Comparison of ENCODE assay signal across 9 cellular contexts in the genomic region with DNA sequence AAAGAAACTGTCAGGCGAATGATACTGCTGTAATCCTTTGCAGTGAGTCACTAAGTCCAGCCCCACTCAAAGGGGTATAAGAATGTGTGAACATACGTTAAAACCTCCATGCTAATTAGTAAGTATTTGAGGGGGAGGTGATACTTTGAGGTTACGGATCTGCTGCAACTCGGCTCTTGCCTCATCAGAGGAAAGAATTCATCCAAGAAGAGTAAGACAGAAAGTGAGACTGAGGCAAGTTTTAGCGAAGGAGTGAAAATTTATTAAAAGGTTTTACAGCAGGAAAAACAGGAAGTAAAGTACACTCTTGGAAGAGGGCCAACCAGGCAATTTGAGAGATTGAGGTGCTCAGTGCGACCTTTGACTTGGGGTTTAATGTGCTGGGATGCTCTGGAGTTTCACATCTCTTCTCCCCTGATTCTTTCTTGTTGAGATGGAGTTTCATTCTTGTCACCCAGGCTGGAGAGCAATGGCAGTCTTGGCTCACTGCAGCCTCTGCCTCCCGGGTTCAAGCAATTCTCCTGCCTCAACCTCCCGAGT. TPM values are rescaled to one million over a fixed set of nuclear protein-coding genes. Genes with fewer than 3 reads are reported as not detected.
A peak's percentile ranks its signal among the peaks of the same experiment; 100 is the strongest.
DNase-seq lines count a peak whose midpoint lies in the region; ATAC-seq and TF ChIP-seq lines count a peak whose summit lies in the region.
"Had no signal": no experiment of that assay in that cellular context is flagged by ENCODE, and none has a peak within 500 bp of the region (broad histone marks: within the 10 kb centered on the region; RNA-seq: fewer than 3 reads in every experiment).

No MANE protein-coding gene starts in this region.

- ATAC-seq in effector memory CD8-positive, alpha-beta T cell (replicated peaks): peak; percentile 100
- peak; percentile 97 for ATAC-seq in stimulated activated naive CD8-positive, alpha-beta T cell treated with anti-CD3 and anti-CD28 coated beads, Interleukin-15, Interleukin-2, amounts not matched to agents 100 U/mL and 50 U/mL, for 24 hours
- ATAC-seq in GM19452 (IDR thresholded peaks at IDR 0.05; ENCODE audit: unreplicated experiment): no peak

- peaks cover 27% of the 10 kb centered on the region for H3K27me3 Mint-ChIP-seq in activated CD4-positive, alpha-beta T cell treated with anti-CD3 and anti-CD28 coated beads, Interleukin-2, amount 10 ng/mL, durations not matched to agents 24 days and 14 days
- H3K27me3 Mint-ChIP-seq in effector memory CD8-positive, alpha-beta T cell: peaks cover 15 to 25% of the 10 kb centered on the region in 2 donors
- peaks cover 2% of the 10 kb centered on the region for H3K27me3 Mint-ChIP-seq in endothelial cell (ENCODE audit: unreplicated experiment)

- no peak for TF ChIP-seq CTCF in endothelial cell (IDR thresholded peaks at IDR 0.05; ENCODE audit: unreplicated experiment)

- peaks cover 4% of the 10 kb centered on the region for H3K9me3 Mint-ChIP-seq in activated CD4-positive, alpha-beta T cell treated with anti-CD3 and anti-CD28 coated beads, Interleukin-2, amount 10 ng/mL, durations not matched to agents 24 days and 14 days
- no peaks in the 10 kb centered on the region for H3K9me3 Mint-ChIP-seq in effector memory CD8-positive, alpha-beta T cell
- H3K9me3 Mint-ChIP-seq in endothelial cell (ENCODE audit: unreplicated experiment): no peaks in the 10 kb centered on the region

- peak overlapping the region; percentile 25 for H3K27ac Mint-ChIP-seq in activated CD4-positive, alpha-beta T cell treated with anti-CD3 and anti-CD28 coated beads, Interleukin-2, amount 10 ng/mL, durations not matched to agents 24 days and 14 days
- H3K27ac Mint-ChIP-seq in effector memory CD8-positive, alpha-beta T cell: peak overlapping the region; percentile 46 to 53
- H3K27ac Mint-ChIP-seq in endothelial cell (ENCODE audit: unreplicated experiment): no peak overlapping the region

- peak overlapping the region; percentile 24 for H3K4me3 Mint-ChIP-seq in activated CD4-positive, alpha-beta T cell treated with anti-CD3 and anti-CD28 coated beads, Interleukin-2, amount 10 ng/mL, durations not matched to agents 24 days and 14 days
- peak overlapping the region; percentile 58 to 72 for H3K4me3 Mint-ChIP-seq in effector memory CD8-positive, alpha-beta T cell
- no peak overlapping the region for H3K4me3 Mint-ChIP-seq in endothelial cell (ENCODE audit: unreplicated experiment)

- intact Hi-C loops in activated CD4-positive, alpha-beta T cell treated with anti-CD3 and anti-CD28 coated beads, Interleukin-2, amount 10 ng/mL, durations not matched to agents 24 days and 14 days (cut with micrococcal nuclease): loop anchor here (1.0 to 2.0 kb wide), 4 partner anchors 22 to 92 kb away; no protein-coding TSS in a partner anchor

- H3K4me1 Mint-ChIP-seq in activated CD4-positive, alpha-beta T cell treated with anti-CD3 and anti-CD28 coated beads, Interleukin-2, amount 10 ng/mL, durations not matched to agents 24 days and 14 days: peaks cover 12% of the 10 kb centered on the region
- H3K4me1 Mint-ChIP-seq in effector memory CD8-positive, alpha-beta T cell (ENCODE audit: low read depth in 2 of 2): peaks cover 17 to 19% of the 10 kb centered on the region in 2 donors
- H3K4me1 Mint-ChIP-seq in endothelial cell (ENCODE audit: unreplicated experiment): no peaks in the 10 kb centered on the region

- H3K36me3 Mint-ChIP-seq in activated CD4-positive, alpha-beta T cell treated with anti-CD3 and anti-CD28 coated beads, Interleukin-2, amount 10 ng/mL, durations not matched to agents 24 days and 14 days (ENCODE audit: low read depth): no peaks in the 10 kb centered on the region
- H3K36me3 Mint-ChIP-seq in effector memory CD8-positive, alpha-beta T cell (ENCODE audit: insufficient read depth): no peaks in the 10 kb centered on the region
- H3K36me3 Mint-ChIP-seq in endothelial cell (ENCODE audit: low read depth, unreplicated experiment): no peaks in the 10 kb centered on the region

- DNase-seq in activated CD4-positive, alpha-beta T cell treated with anti-CD3 and anti-CD28 coated beads, Interleukin-2, amount 10 ng/mL, durations not matched to agents 24 days and 14 days: no peak
- DNase-seq in activated CD4-positive, alpha-beta T cell treated with anti-CD3 and anti-CD28 coated beads, Interleukin-2, amount 50 U/mL, for 1 hour: no peak
- peak; percentile 98 for DNase-seq in SIG-M5 treated with dmso at 0.1 percent for 504 hours (lab: John Stamatoyannopoulos, UW; ENCODE audit: unreplicated experiment)
- DNase-seq in effector memory CD8-positive, alpha-beta T cell: peak; percentile 12 to 23 (median 19)
- peak; percentile 28 for DNase-seq in stimulated activated naive CD8-positive, alpha-beta T cell treated with anti-CD3 and anti-CD28 coated beads, Interleukin-15, Interleukin-2, amounts not matched to agents 100 U/mL and 50 U/mL, for 24 hours
- DNase-seq in endothelial cell (ENCODE audit: low spot score): no peak
- DNase-seq in COR-L47 (lab: John Stamatoyannopoulos, UW): no peak
- DNase-seq: NCI-H1694 treated with DMSO at 0.1 percent for 48 hours had no signal

RNA-seq across cellular contexts. Expression of a gene that starts 9.8 kb away (rescaled TPM):
- total RNA-seq in activated CD4-positive, alpha-beta T cell treated with anti-CD3 and anti-CD28 coated beads, Interleukin-2, amount 10 ng/mL, durations not matched to agents 24 days and 14 days: not detected in 2 replicates
- total RNA-seq in endothelial cell (ENCODE audit: unreplicated experiment): not detected

RNA-seq across cellular contexts. Expression of a gene that starts 25.5 kb away (rescaled TPM):
- not detected in 2 replicates for total RNA-seq in activated CD4-positive, alpha-beta T cell treated with anti-CD3 and anti-CD28 coated beads, Interleukin-2, amount 10 ng/mL, durations not matched to agents 24 days and 14 days
- total RNA-seq in endothelial cell (ENCODE audit: unreplicated experiment): not detected

RNA-seq across cellular contexts. Expression of a gene that starts 40.9 kb away (rescaled TPM):
- not detected in 2 replicates for total RNA-seq in activated CD4-positive, alpha-beta T cell treated with anti-CD3 and anti-CD28 coated beads, Interleukin-2, amount 10 ng/mL, durations not matched to agents 24 days and 14 days
- not detected for total RNA-seq in endothelial cell (ENCODE audit: unreplicated experiment)

RNA-seq across cellular contexts. Expression of a gene that starts 57.2 kb away (rescaled TPM):
- 4.3 and 5.2 TPM in 2 replicates for total RNA-seq in activated CD4-positive, alpha-beta T cell treated with anti-CD3 and anti-CD28 coated beads, Interleukin-2, amount 10 ng/mL, durations not matched to agents 24 days and 14 days
- 20.4 TPM for total RNA-seq in endothelial cell (ENCODE audit: unreplicated experiment)

Comparison
In these comparisons a context has a peak if more than half of its experiments do, and no peak if none do; other contexts are left out.
1. DNase-seq: peak in SIG-M5 treated with dmso at 0.1 percent for 504 hours (single experiment), effector memory CD8-positive, alpha-beta T cell (3 of 3) and stimulated activated naive CD8-positive, alpha-beta T cell treated with anti-CD3 and anti-CD28 coated beads, Interleukin-15, Interleukin-2, amounts not matched to agents 100 U/mL and 50 U/mL, for 24 hours (single experiment); none in activated CD4-positive, alpha-beta T cell treated with anti-CD3 and anti-CD28 coated beads, Interleukin-2, amount 10 ng/mL, durations not matched to agents 24 days and 14 days (single experiment), activated CD4-positive, alpha-beta T cell treated with anti-CD3 and anti-CD28 coated beads, Interleukin-2, amount 50 U/mL, for 1 hour (single experiment), endothelial cell (single experiment) and COR-L47 (single experiment).